ENCODE assay signal across 9 cellular contexts in genomic region chr9:5493597-5494511, GRCh38. TPM values are rescaled to one million over a fixed set of nuclear protein-coding genes. Genes with fewer than 3 reads are reported as not detected.
A peak's percentile ranks its signal among the peaks of the same experiment; 100 is the strongest.
DNase-seq lines count a peak whose midpoint lies in the region; ATAC-seq, FAIRE-seq and TF ChIP-seq lines count a peak whose summit lies in the region.
"Had no signal": no experiment of that assay in that cellular context is flagged by ENCODE, and none has a peak within 500 bp of the region (broad histone marks: within the 10 kb centered on the region; RNA-seq: fewer than 3 reads in every experiment).

No MANE protein-coding gene starts in this region.

- ATAC-seq in A549 = peak; percentile 72 to 78
- ATAC-seq in GM18870 (IDR thresholded peaks at IDR 0.05; ENCODE audit: unreplicated experiment) = peak; percentile 83
- peak; percentile 84 for ATAC-seq in HG02981 (IDR thresholded peaks at IDR 0.05; ENCODE audit: unreplicated experiment)

- no peak for FAIRE-seq in A549 (lab: Jason Lieb, UNC)

- no peaks in the 10 kb centered on the region for H3K9me3 ChIP-seq in A549
- H3K9me3 ChIP-seq in esophagus muscularis mucosa = no peaks in the 10 kb centered on the region
- no peaks in the 10 kb centered on the region for H3K9me3 ChIP-seq in skeletal muscle tissue (ENCODE audit: control insufficient read depth in 3 of 3, low read length in 3 of 3)

- H3K27me3 ChIP-seq in esophagus muscularis mucosa = no peaks in the 10 kb centered on the region
- H3K27me3 ChIP-seq in skeletal muscle tissue (ENCODE audit: control insufficient read depth in 3 of 3, insufficient read depth in 3 of 3, low read length in 3 of 3) = no peaks in the 10 kb centered on the region
- H3K27me3 ChIP-seq: cardiac muscle cell had no signal

- H3K4me1 ChIP-seq in A549 = peaks cover 19% of the 10 kb centered on the region
- no peaks in the 10 kb centered on the region for H3K4me1 ChIP-seq in esophagus muscularis mucosa
- H3K4me1 ChIP-seq in skeletal muscle tissue (ENCODE audit: control insufficient read depth in 3 of 3, insufficient read depth in 3 of 3, low read length in 3 of 3) = no peaks in the 10 kb centered on the region

- no peak for TF ChIP-seq CTCF in A549 (IDR thresholded peaks at IDR 0.05)
- TF ChIP-seq CTCF in esophagus muscularis mucosa (IDR thresholded peaks at IDR 0.05) = no peak

- CTCF ChIA-PET in A549 (lab: Yijun Ruan, JAX) = interaction anchor here (0.7 to 1.4 kb wide), 7 partner anchors 13 to 230 kb away, joined by 3 to 4 read pairs (median 3); partner anchors contain the start of genes CD274 and PDCD1LG2

- H3K4me2 ChIP-seq in A549 = peak overlapping the region; percentile 49

- TF ChIP-seq POLR2A in A549 (IDR thresholded peaks at IDR 0.05; ENCODE audit: low read length) (no peak), esophagus muscularis mucosa (IDR thresholded peaks at IDR 0.05; ENCODE audit: low read depth) (no peak)

- peak overlapping the region; percentile 57 to 76 for H3K27ac ChIP-seq in A549
- H3K27ac ChIP-seq in esophagus muscularis mucosa (replicated peaks in 1 of 4) = peak overlapping the region in 3 of 4 donors; percentile 8 to 50 (median 35)
- peak overlapping the region; percentile 45 for H3K27ac ChIP-seq in skeletal muscle tissue (ENCODE audit: low read depth, low read length)
- H3K27ac ChIP-seq: cardiac muscle cell had no signal

- WGBS in A549 (ENCODE audit: missing lambda C conversion rate) = 52% methylated on average over 9 of the region's 9 CpGs
- WGBS in esophagus muscularis mucosa = 69% methylated on average over 9 of the region's 9 CpGs

- no peaks in the 10 kb centered on the region for H3K36me3 ChIP-seq in esophagus muscularis mucosa
- no peaks in the 10 kb centered on the region for H3K36me3 ChIP-seq in skeletal muscle tissue (ENCODE audit: control insufficient read depth in 3 of 3, insufficient read depth in 3 of 3, low read length in 3 of 3)
- H3K36me3 ChIP-seq: cardiac muscle cell had no signal

- POLR2A ChIA-PET in A549 (lab: Yijun Ruan, JAX) = interaction anchor here (1.0 to 1.4 kb wide), 2 partner anchors 17 to 37 kb away, joined by 3 to 6 read pairs; partner anchors contain the start of gene PDCD1LG2

- intact Hi-C loops in esophagus muscularis mucosa (cut with DNase I) = no loop called here

- no peak for TF ChIP-seq RAD21 in A549 (conservative IDR thresholded peaks at IDR 0.05 in 1 of 2, IDR thresholded peaks at IDR 0.05 in 1 of 2)

- TF ChIP-seq EP300 in A549 (IDR thresholded peaks at IDR 0.05) (no peak), esophagus muscularis mucosa (IDR thresholded peaks at IDR 0.05) (no peak)

- no peak overlapping the region for H3K4me3 ChIP-seq in A549
- H3K4me3 ChIP-seq in esophagus muscularis mucosa = no peak overlapping the region
- H3K4me3 ChIP-seq in skeletal muscle tissue (ENCODE audit: low read length in 3 of 3) = no peak overlapping the region
- H3K4me3 ChIP-seq: cardiac muscle cell had no signal

- no peak overlapping the region for H3K9ac ChIP-seq in skeletal muscle tissue (ENCODE audit: low read depth in 1 of 3, low read length in 3 of 3)

- peak in 1 of 2 experiments; percentile 40 for DNase-seq in A549 (ENCODE audit: low read depth in 1 of 2, low spot score in 1 of 2)
- peak; percentile 90 for DNase-seq in RPMI8226
- no peak for DNase-seq in esophagus muscularis mucosa (ENCODE audit: extremely low spot score)
- DNase-seq in SHP77 treated with DMSO at 0.1 percent for 48 hours (lab: John Stamatoyannopoulos, UW) = no peak
- no peak for DNase-seq in cerebellum (ENCODE audit: low spot score)

TF ChIP-seq in A549, 52 proteins besides CTCF, POLR2A, EP300 and RAD21 (continues in another document):
- no peak for TF ChIP-seq MYC (IDR thresholded peaks at IDR 0.05; ENCODE audit: borderline replicate concordance, low read length)
- TF ChIP-seq ZSCAN20 (CRISPR knock-in tag; IDR thresholded peaks at IDR 0.05) = no peak
- TF ChIP-seq TFCP2L1 (CRISPR knock-in tag; IDR thresholded peaks at IDR 0.05) = no peak
- no peak for TF ChIP-seq ELK1 (IDR thresholded peaks at IDR 0.05; ENCODE audit: low read depth, low read length)
- no peak for TF ChIP-seq PHF8 (IDR thresholded peaks at IDR 0.05; ENCODE audit: borderline replicate concordance, low read depth)
- no peak for TF ChIP-seq ESRRA (IDR thresholded peaks at IDR 0.05; ENCODE audit: borderline replicate concordance, low read length)
- TF ChIP-seq ZFP36 (IDR thresholded peaks at IDR 0.05; ENCODE audit: borderline replicate concordance, partially characterized antibody) = no peak
- TF ChIP-seq CHD4 (IDR thresholded peaks at IDR 0.05; ENCODE audit: borderline replicate concordance) = no peak
- TF ChIP-seq CEBPB (IDR thresholded peaks at IDR 0.05) = no peak
- no peak for TF ChIP-seq NPAS2 (CRISPR knock-in tag; IDR thresholded peaks at IDR 0.05; ENCODE audit: borderline replicate concordance)
- no peak for TF ChIP-seq RNF2 (IDR thresholded peaks at IDR 0.05; ENCODE audit: borderline replicate concordance, low read depth)
- TF ChIP-seq FOSB (CRISPR knock-in tag; IDR thresholded peaks at IDR 0.05) = no peak
- no peak for TF ChIP-seq RARB (CRISPR knock-in tag; IDR thresholded peaks at IDR 0.05)
- TF ChIP-seq EHMT2 (IDR thresholded peaks at IDR 0.05; ENCODE audit: low read depth) = no peak
- no peak; the same call in 1 of the 2 replicates for TF ChIP-seq FOSL2 (IDR thresholded peaks at IDR 0.05)
- peak; percentile 82 for TF ChIP-seq FOSL2 (CRISPR knock-in tag; IDR thresholded peaks at IDR 0.05)
- TF ChIP-seq RFX5 (IDR thresholded peaks at IDR 0.05) = 0 out of 2 replicates have a peak, but pooled peaks have one; percentile 24
- no peak for TF ChIP-seq BCL3 (IDR thresholded peaks at IDR 0.05)
- TF ChIP-seq NFE2L2 (conservative IDR thresholded peaks at IDR 0.05; ENCODE audit: low read length) = 0 out of 2 replicates have a peak, but pooled peaks have one; percentile 44
- no peak for TF ChIP-seq HOXA7 (CRISPR knock-in tag; IDR thresholded peaks at IDR 0.05)
- TF ChIP-seq HES2 (IDR thresholded peaks at IDR 0.05) = no peak
- TF ChIP-seq POLR2AphosphoS2 (conservative IDR thresholded peaks at IDR 0.05; ENCODE audit: low read length) = no peak
- TF ChIP-seq CBX2 (IDR thresholded peaks at IDR 0.05; ENCODE audit: borderline replicate concordance, low read depth) = no peak
- TF ChIP-seq KDM5A (IDR thresholded peaks at IDR 0.05) = no peak

RNA-seq across cellular contexts. Expression of gene PDCD1LG2, which starts 16.5 kb away (rescaled TPM):
- polyA plus RNA-seq in A549 (2011; rRNA removed) = 0.46 and 0.53 TPM in 2 replicates
- 0.11 and 0.17 TPM in 2 replicates for polyA plus RNA-seq in A549 (2012; cell fraction: cytosol; rRNA removed)
- 0.13 and 0.17 TPM in 2 replicates for polyA plus RNA-seq in A549 (2012; cell fraction: nucleus; rRNA removed)
- 0.53 to 0.82 TPM (median 0.79 TPM) in 3 replicates for polyA plus RNA-seq in A549 (2017; fragmentation: RNase III; extraction: RNeasy Plus Mini Kit Qiagen cat#74134 plus additional on column Dnase treatment)
- polyA minus RNA-seq in A549 (2011; rRNA and poly(A)+ RNA removed) = 0.41 and 0.49 TPM in 2 replicates
- 1 to 10 TPM; 2.5 to 4.2 (median 2.9) TPM for total RNA-seq in esophagus muscularis mucosa
- total RNA-seq in skeletal muscle tissue = 3.7 TPM
- 0.09 TPM for total RNA-seq in cerebellum
- total RNA-seq: cardiac muscle cell had no signal
- polyA plus RNA-seq: cardiac muscle cell had no signal

RNA-seq across cellular contexts. Expression of gene CD274, which starts 43.5 kb away (rescaled TPM):
- polyA plus RNA-seq in A549 (2011; rRNA removed) (6.4 and 6.8 TPM in 2 replicates), A549 (2017; fragmentation: RNase III; extraction: RNeasy Plus Mini Kit Qiagen cat#74134 plus additional on column Dnase treatment) (3.0 to 3.4 TPM (median 3.2 TPM) in 3 replicates)
- polyA plus RNA-seq in A549 (2012; cell fraction: cytosol; rRNA removed) = 1.9 and 2.0 TPM in 2 replicates
- polyA plus RNA-seq in A549 (2012; cell fraction: nucleus; rRNA removed) = 2.4 and 4.4 TPM in 2 replicates
- 3.9 and 4.0 TPM in 2 replicates for polyA minus RNA-seq in A549 (2011; rRNA and poly(A)+ RNA removed)
- total RNA-seq in esophagus muscularis mucosa (1 to 10 TPM in 3 of 4 donors, under 1 TPM in 1; 0.65 to 4.5 (median 2.6) TPM), skeletal muscle tissue (0.52 TPM), cerebellum (0.54 TPM)
- total RNA-seq: cardiac muscle cell had no signal
- polyA plus RNA-seq: cardiac muscle cell had no signal

RNA-seq across cellular contexts. Expression of gene PLGRKT, which starts 56.1 kb away (rescaled TPM):
- polyA plus RNA-seq in A549 (2011; rRNA removed) = 22.4 and 37.7 TPM in 2 replicates
- 8.7 and 9.4 TPM in 2 replicates for polyA plus RNA-seq in A549 (2012; cell fraction: cytosol; rRNA removed)
- 2.1 and 2.5 TPM in 2 replicates for polyA plus RNA-seq in A549 (2012; cell fraction: nucleus; rRNA removed)
- polyA plus RNA-seq in A549 (2017; fragmentation: RNase III; extraction: RNeasy Plus Mini Kit Qiagen cat#74134 plus additional on column Dnase treatment) = 24.3 to 26.8 TPM (median 25.1 TPM) in 3 replicates
- polyA minus RNA-seq in A549 (2011; rRNA and poly(A)+ RNA removed) = 5.5 and 6.2 TPM in 2 replicates
- total RNA-seq in esophagus muscularis mucosa = 10 to 100 TPM; 11.1 to 18.3 (median 11.7) TPM
- 15.1 TPM for total RNA-seq in skeletal muscle tissue
- 12.3 TPM for total RNA-seq in cerebellum
